Comparison of ENCODE assay signal across 14 cellular contexts in genomic region chr17:41739661-41740352, GRCh38. TPM values are rescaled to one million over a fixed set of nuclear protein-coding genes. Genes with fewer than 3 reads are reported as not detected.
A peak's percentile ranks its signal among the peaks of the same experiment; 100 is the strongest.
DNase-seq lines count a peak whose midpoint lies in the region; ATAC-seq and TF ChIP-seq lines count a peak whose summit lies in the region.
"Had no signal": no experiment of that assay in that cellular context is flagged by ENCODE, and none has a peak within 500 bp of the region (broad histone marks: within the 10 kb centered on the region; RNA-seq: fewer than 3 reads in every experiment).

No MANE protein-coding gene starts in this region.

- H3K36me3 ChIP-seq in HCT116 (ENCODE audit: control insufficient read depth in 1 of 2, insufficient read depth in 2 of 2, low read length in 2 of 2) (no peaks in the 10 kb centered on the region), RWPE2 (ENCODE audit: low read depth) (no peaks in the 10 kb centered on the region)
- H3K36me3 ChIP-seq: right lobe of liver, tibial nerve had no signal

- H3K27me3 ChIP-seq in HCT116 (ENCODE audit: insufficient read depth, low read length): no peaks in the 10 kb centered on the region
- no peaks in the 10 kb centered on the region for H3K27me3 ChIP-seq in RWPE2 (ENCODE audit: insufficient read depth, poor library complexity, severe bottlenecking)
- peaks cover 21% of the 10 kb centered on the region for H3K27me3 ChIP-seq in foreskin keratinocyte

- no peaks in the 10 kb centered on the region for H3K9me2 ChIP-seq in HCT116 (ENCODE audit: insufficient read depth)

- H3K4me1 ChIP-seq in HCT116 (ENCODE audit: control insufficient read depth in 1 of 2, insufficient read depth in 2 of 2, low read length in 2 of 2): peaks cover 21 to 35% of the 10 kb centered on the region in 2 experiments
- H3K4me1 ChIP-seq in RWPE2 (ENCODE audit: insufficient read depth, poor library complexity, severe bottlenecking): peaks cover 22% of the 10 kb centered on the region
- peaks cover 19% of the 10 kb centered on the region for H3K4me1 ChIP-seq in foreskin keratinocyte

- no peaks in the 10 kb centered on the region for H3K9me3 ChIP-seq in HCT116 (ENCODE audit: control insufficient read depth in 1 of 2, insufficient read depth in 1 of 2, low read depth in 1 of 2, low read length in 2 of 2)
- no peaks in the 10 kb centered on the region for H3K9me3 ChIP-seq in RWPE2 (ENCODE audit: severe bottlenecking)
- H3K9me3 ChIP-seq: right lobe of liver, tibial nerve had no signal

- no peaks in the 10 kb centered on the region for H3K9me3 Mint-ChIP-seq in naive thymus-derived CD8-positive, alpha-beta T cell
- H3K9me3 Mint-ChIP-seq: T-helper 2 cell treated with Interferon-gamma antibody and Interleukin-4, amounts not matched to agents 5 μg/mL and 100 μg/mL, for 36 hours had no signal

- H3K36me3 Mint-ChIP-seq in naive thymus-derived CD8-positive, alpha-beta T cell: no peaks in the 10 kb centered on the region
- H3K36me3 Mint-ChIP-seq: activated naive CD8-positive, alpha-beta T cell had no signal

- TF ChIP-seq RAD21 in HCT116 (IDR thresholded peaks at IDR 0.05; ENCODE audit: low read depth): no peak

- TF ChIP-seq POLR2A in HCT116 (IDR thresholded peaks at IDR 0.05; ENCODE audit: borderline replicate concordance, extremely low read depth, insufficient read depth, insufficient read length): no peak

- H2AFZ ChIP-seq in HCT116 (ENCODE audit: low read depth, low read length, poor library complexity, severe bottlenecking): peak overlapping the region; percentile 86

- H3K27ac Mint-ChIP-seq in naive thymus-derived CD8-positive, alpha-beta T cell: peak overlapping the region in 1 of 10 donors; percentile 3
- H3K27ac Mint-ChIP-seq: activated naive CD8-positive, alpha-beta T cell; T-helper 2 cell treated with Interferon-gamma antibody and Interleukin-4, amounts not matched to agents 5 μg/mL and 100 μg/mL, for 36 hours had no signal

- peaks cover 0 to 8% (median 4%) of the 10 kb centered on the region in 4 donors for H3K4me1 Mint-ChIP-seq in naive thymus-derived CD8-positive, alpha-beta T cell

- peaks cover 6 to 30% (median 25%) of the 10 kb centered on the region in 5 donors for H3K27me3 Mint-ChIP-seq in naive thymus-derived CD8-positive, alpha-beta T cell

- peak overlapping the region; percentile 55 for H3K9ac ChIP-seq in HCT116 (ENCODE audit: low read length)

- no peak overlapping the region for H3K4me3 Mint-ChIP-seq in naive thymus-derived CD8-positive, alpha-beta T cell
- H3K4me3 Mint-ChIP-seq: activated naive CD8-positive, alpha-beta T cell; T-helper 2 cell treated with Interferon-gamma antibody and Interleukin-4, amounts not matched to agents 5 μg/mL and 100 μg/mL, for 36 hours had no signal

- H3K79me2 ChIP-seq in HCT116 (ENCODE audit: insufficient read depth, low read length): no peaks in the 10 kb centered on the region

- DNase-seq in AG09309 (ENCODE audit: low read depth) (peak; percentile 24), HCT116 (ENCODE audit: low read depth, low spot score) (no peak), RWPE2 (ENCODE audit: low spot score) (no peak), foreskin keratinocyte (peak; percentile 96 to 98)
- DNase-seq in naive thymus-derived CD8-positive, alpha-beta T cell: no peak
- no peak for DNase-seq in stimulated activated CD8-positive, alpha-beta memory T cell treated with anti-CD3 and anti-CD28 coated beads, Interleukin-4, amount 100 ng/mL, for 48 hours
- DNase-seq: C1 segment of cervical spinal cord, NCI-H1105 treated with DMSO at 0.1 percent for 48 hours, right lobe of liver had no signal

- H3K27ac ChIP-seq in HCT116 (ENCODE audit: low read depth, low read length) (peak overlapping the region; percentile 52), RWPE2 (ENCODE audit: poor library complexity, severe bottlenecking) (peak overlapping the region; percentile 92), foreskin keratinocyte (peak overlapping the region; percentile 98)
- H3K27ac ChIP-seq: right lobe of liver, tibial nerve had no signal

- intact Hi-C loops in HCT116 (cut with micrococcal nuclease): loop anchor here (2.0 kb wide), 1 partner anchor 71 kb away; the partner anchor contains the start of gene P3H4

- ATAC-seq in HCT116 (peak; percentile 35), RWPE2 (ENCODE audit: low read depth) (peak; percentile 84), foreskin keratinocyte (peak; percentile 84), HG03097 (IDR thresholded peaks at IDR 0.05; ENCODE audit: low FRiP score, unreplicated experiment) (no peak), HG02852 (IDR thresholded peaks at IDR 0.05; ENCODE audit: unreplicated experiment) (no peak)
- no peak for ATAC-seq in naive thymus-derived CD8-positive, alpha-beta T cell

- TF ChIP-seq CTCF in AG09309 (IDR thresholded peaks at IDR 0.05; ENCODE audit: control insufficient read depth, insufficient read depth, low read depth, low read length, missing control alignments) (no peak), HCT116 (IDR thresholded peaks at IDR 0.05 in 2 of 3, conservative IDR thresholded peaks at IDR 0.05 in 1 of 3; ENCODE audit: borderline replicate concordance in 1 of 3, insufficient read depth in 1 of 3, low read depth in 2 of 3, low read length in 2 of 3) (no peak), RWPE2 (IDR thresholded peaks at IDR 0.05; ENCODE audit: poor library complexity, severe bottlenecking) (no peak), foreskin keratinocyte (conservative IDR thresholded peaks at IDR 0.05) (peak; percentile 3)

- no peaks in the 10 kb centered on the region for H4K20me1 ChIP-seq in HCT116 (ENCODE audit: insufficient read depth)

- no TSS peak for BruUV-seq in HCT116 (replicated peaks; lab: Mats Ljungman, UMichigan)

- peak overlapping the region; percentile 65 for H3K4me2 ChIP-seq in HCT116 (ENCODE audit: low read length)

- H3K4me3 ChIP-seq in AG09309 (ENCODE audit: control insufficient read depth, low read depth, low read length) (no peak overlapping the region), HCT116 (replicated peaks in 1 of 2; ENCODE audit: low read depth in 1 of 2, low read length in 2 of 2) (peak overlapping the region in 1 of 2 experiments; percentile 9; a peak in 1 of 4 replicates), RWPE2 (ENCODE audit: severe bottlenecking) (no peak overlapping the region)
- H3K4me3 ChIP-seq: right lobe of liver, tibial nerve had no signal

- CTCF ChIA-PET in HCT116 (lab: Charles Lee): interaction anchor here (0.6 to 1.4 kb wide), 2 partner anchors 9 to 61 kb away, joined by 3 to 4 read pairs; no protein-coding TSS in a partner anchor

- RAD21 ChIA-PET in HCT116 (lab: Charles Lee; ENCODE audit: low non-redundant PET in 1 of 2, low total read pairs in 2 of 2, uncharacterized antibody in 2 of 2, unreplicated experiment in 2 of 2): interaction anchor here in 1 of 2 experiments (0.9 kb wide), 1 partner anchor 46 kb away, joined by 3 read pairs; no protein-coding TSS in a partner anchor

- POLR2A ChIA-PET in HCT116 (lab: Charles Lee): interaction anchor here (1.1 to 2.6 kb wide), 2 partner anchors 46 to 62 kb away, joined by 3 to 8 read pairs; partner anchors contain the start of gene JUP
- POLR2A ChIA-PET in naive thymus-derived CD8-positive, alpha-beta T cell (lab: Charles Lee): no interaction called here

TF ChIP-seq in HCT116, 20 proteins besides CTCF, POLR2A, EP300 and RAD21 (continues in another document):
- no peak for TF ChIP-seq ZFX (IDR thresholded peaks at IDR 0.05)
- TF ChIP-seq ZBTB33 (IDR thresholded peaks at IDR 0.05; ENCODE audit: extremely low read depth, insufficient replicate concordance, low read length): no peak
- TF ChIP-seq POLR2AphosphoS5 (IDR thresholded peaks at IDR 0.05; ENCODE audit: low read depth, low read length): no peak
- TF ChIP-seq FOSL1 (IDR thresholded peaks at IDR 0.05; ENCODE audit: low read depth): no peak
- no peak for TF ChIP-seq ZNF274 (IDR thresholded peaks at IDR 0.05; ENCODE audit: low read depth, low read length)
- no peak for TF ChIP-seq SRF (IDR thresholded peaks at IDR 0.05; ENCODE audit: low read depth)
- TF ChIP-seq EGR1 (IDR thresholded peaks at IDR 0.05; ENCODE audit: low read depth): no peak
- TF ChIP-seq CBX3 (IDR thresholded peaks at IDR 0.05; ENCODE audit: low read depth): no peak

RNA-seq across cellular contexts. Expression of gene HAP1, which starts 5.4 kb away (rescaled TPM):
- total RNA-seq in HCT116 (2021; ENCODE audit: unreplicated experiment): 3.4 TPM
- polyA plus RNA-seq in HCT116 (2012): 2.1 and 3.8 TPM in 2 replicates
- 0.56 and 0.82 TPM in 2 replicates for total RNA-seq in foreskin keratinocyte
- 0.45 and 0.77 TPM in 2 replicates for polyA plus RNA-seq in foreskin keratinocyte
- total RNA-seq in naive thymus-derived CD8-positive, alpha-beta T cell: under 1 TPM in 1 of 2 experiments, not detected in 1; 0.11 TPM
- polyA plus RNA-seq in naive thymus-derived CD8-positive, alpha-beta T cell: not detected

RNA-seq across cellular contexts. Expression of gene GAST, which starts 27.7 kb away (rescaled TPM):
- total RNA-seq in HCT116 (2021; ENCODE audit: unreplicated experiment): not detected
- 0.21 TPM in 1 of 2 replicates, not detected in the other for polyA plus RNA-seq in HCT116 (2012)
- total RNA-seq in foreskin keratinocyte: 0.37 and 0.42 TPM in 2 replicates
- polyA plus RNA-seq in foreskin keratinocyte: 0.62 and 0.78 TPM in 2 replicates
- total RNA-seq in naive thymus-derived CD8-positive, alpha-beta T cell: not detected
- polyA plus RNA-seq in naive thymus-derived CD8-positive, alpha-beta T cell: not detected
- total RNA-seq: right lobe of liver, tibial nerve had no signal

RNA-seq across cellular contexts. Expression of gene JUP, which starts 46.7 kb away (rescaled TPM):
- total RNA-seq in HCT116 (2021; ENCODE audit: unreplicated experiment): 224 TPM
- 322 and 372 TPM in 2 replicates for polyA plus RNA-seq in HCT116 (2012)
- 367 and 442 TPM in 2 replicates for total RNA-seq in foreskin keratinocyte
- 299 and 341 TPM in 2 replicates for polyA plus RNA-seq in foreskin keratinocyte
- 1 to 10 TPM; 4.0 to 4.7 TPM for total RNA-seq in naive thymus-derived CD8-positive, alpha-beta T cell
- polyA plus RNA-seq in naive thymus-derived CD8-positive, alpha-beta T cell: under 1 TPM; 0.14 to 0.55 (median 0.30) TPM

RNA-seq across cellular contexts. Expression of gene EIF1, which starts 51.1 kb away (rescaled TPM):
- 1,082 TPM for total RNA-seq in HCT116 (2021; ENCODE audit: unreplicated experiment)
- 1,232 and 1,393 TPM in 2 replicates for polyA plus RNA-seq in HCT116 (2012)
- 346 and 364 TPM in 2 replicates for total RNA-seq in foreskin keratinocyte
- 1,004 and 1,032 TPM in 2 replicates for polyA plus RNA-seq in foreskin keratinocyte
- 1,000 to 10,000 TPM; 1,007 to 1,051 TPM for total RNA-seq in naive thymus-derived CD8-positive, alpha-beta T cell
- polyA plus RNA-seq in naive thymus-derived CD8-positive, alpha-beta T cell: 1,000 to 10,000 TPM; 1,100 to 1,335 (median 1,160) TPM

Comparison
In these comparisons a context has a peak if more than half of its experiments do, and no peak if none do; other contexts are left out.
1. DNase-seq: peak in AG09309 (single experiment) and foreskin keratinocyte (2 of 2); none in HCT116 (single experiment), RWPE2 (single experiment), naive thymus-derived CD8-positive, alpha-beta T cell (0 of 10) and stimulated activated CD8-positive, alpha-beta memory T cell treated with anti-CD3 and anti-CD28 coated beads, Interleukin-4, amount 100 ng/mL, for 48 hours (single experiment).
2. ATAC-seq: peak in HCT116 (single experiment), RWPE2 (single experiment) and foreskin keratinocyte (single experiment); none in naive thymus-derived CD8-positive, alpha-beta T cell (0 of 2), HG03097 (single experiment) and HG02852 (single experiment).
3. RNA of gene JUP, which starts 46.7 kb away (total RNA-seq): 367 to 442 TPM in foreskin keratinocyte and 224 TPM in HCT116 (single experiment); 4.0 to 4.7 TPM in naive thymus-derived CD8-positive, alpha-beta T cell; every median in the first group is over 10 times any median in the second.
4. Peak in every context shown above with its lines, with median percentiles within 50 percentile points of each other: H3K27ac ChIP-seq.